In genomic region chr6:158283304-158284005, GRCh38 we compare ENCODE assay signal across 1 cellular context.
A peak's percentile ranks its signal among the peaks of the same experiment; 100 is the strongest.
TF ChIP-seq lines count a peak whose summit lies in the region.

No MANE protein-coding gene starts in this region.

TF ChIP-seq in HEK293, 187 proteins besides CTCF, POLR2A, EP300 and RAD21 (continued from another document):
- TF ChIP-seq ZNF280C (tag by site-specific recombination; IDR thresholded peaks at IDR 0.05): no peak
- no peak for TF ChIP-seq ZBTB7A (tag by site-specific recombination; IDR thresholded peaks at IDR 0.05; ENCODE audit: low read depth)
- TF ChIP-seq SP7 (tag by site-specific recombination; IDR thresholded peaks at IDR 0.05): no peak
- TF ChIP-seq GLIS1 (tag by site-specific recombination; IDR thresholded peaks at IDR 0.05): peak; percentile 95
- TF ChIP-seq ZNF585B (tag by site-specific recombination; IDR thresholded peaks at IDR 0.05): no peak
- TF ChIP-seq SP3 (tag by site-specific recombination; IDR thresholded peaks at IDR 0.05): no peak
- no peak for TF ChIP-seq ZNF214 (tag by site-specific recombination; IDR thresholded peaks at IDR 0.05; ENCODE audit: borderline replicate concordance)
- TF ChIP-seq ZNF132 (tag by site-specific recombination; IDR thresholded peaks at IDR 0.05; ENCODE audit: borderline replicate concordance): no peak
